Comparison of ENCODE assay signal across 8 cellular contexts in the genomic region with DNA sequence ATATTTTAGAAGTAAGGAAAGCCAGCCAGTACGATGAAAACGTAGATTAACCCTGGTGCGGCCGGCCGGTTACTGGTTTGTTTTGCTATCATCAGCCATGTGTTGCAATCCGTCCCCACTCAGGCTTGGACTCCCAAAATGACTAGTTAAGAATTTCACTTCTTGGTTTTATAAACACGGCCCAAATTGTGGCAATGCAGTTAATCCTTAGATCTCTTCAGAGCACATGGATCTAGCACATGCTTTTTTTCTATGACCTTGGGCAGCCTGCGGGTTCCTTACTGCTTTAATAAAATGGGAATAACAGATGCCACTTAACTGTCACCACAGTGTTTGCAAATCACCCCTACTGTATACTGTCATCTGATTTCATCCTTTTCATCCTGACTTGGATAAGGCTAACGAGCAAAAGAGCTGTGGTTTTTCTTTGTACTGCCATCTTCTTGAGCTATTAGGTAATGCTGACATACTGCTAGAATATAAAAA.
DNase-seq lines count a peak whose midpoint lies in the region; ATAC-seq, FAIRE-seq and TF ChIP-seq lines count a peak whose summit lies in the region.

No MANE protein-coding gene starts in this region.

- TF ChIP-seq POLR2A in NB4 (IDR thresholded peaks at IDR 0.05; ENCODE audit: extremely low read depth, insufficient read length), result no peak

- peak overlapping the region; percentile 89 for H3K4me3 Mint-ChIP-seq in activated T-cell treated with anti-CD3 and anti-CD28 coated beads, Interleukin-2, amount 50 U/mL, for 24 hours
- H3K4me3 Mint-ChIP-seq in stimulated activated effector memory CD8-positive, alpha-beta T cell treated with anti-CD3 and anti-CD28 coated beads, Interleukin-12 subunit alpha, Interleukin-12 subunit beta, amount 100 ng/mL, for 72 hours, result peak overlapping the region; percentile 94

- peaks cover 57% of the 10 kb centered on the region for H3K36me3 Mint-ChIP-seq in activated T-cell treated with anti-CD3 and anti-CD28 coated beads, Interleukin-2, amount 50 U/mL, for 24 hours (ENCODE audit: low read depth)
- peaks cover 47% of the 10 kb centered on the region for H3K36me3 Mint-ChIP-seq in stimulated activated effector memory CD8-positive, alpha-beta T cell treated with anti-CD3 and anti-CD28 coated beads, Interleukin-12 subunit alpha, Interleukin-12 subunit beta, amount 100 ng/mL, for 72 hours

- no peak for ATAC-seq in stimulated activated effector memory CD8-positive, alpha-beta T cell treated with anti-CD3 and anti-CD28 coated beads, Interleukin-12 subunit alpha, Interleukin-12 subunit beta, amount 100 ng/mL, for 72 hours

- peak; percentile 17 for FAIRE-seq in islet of Langerhans (lab: Jason Lieb, UNC)

- DNase-seq in activated T-cell treated with anti-CD3 and anti-CD28 coated beads, Interleukin-2, amount 50 U/mL, for 24 hours, result no peak
- DNase-seq in activated T-cell treated with anti-CD3 and anti-CD28 coated beads for 4 hours, result no peak
- peak; percentile 68 for DNase-seq in NB4 (ENCODE audit: low read depth)
- peak; percentile 35 for DNase-seq in astrocyte of the hippocampus (ENCODE audit: low read depth, low spot score)
- DNase-seq in stimulated activated effector memory CD8-positive, alpha-beta T cell treated with anti-CD3 and anti-CD28 coated beads, Interleukin-12 subunit alpha, Interleukin-12 subunit beta, amount 100 ng/mL, for 72 hours (ENCODE audit: low spot score in 2 of 2), result peak in 1 of 2 donors; percentile 57
- no peak for DNase-seq in NCI-H345 treated with DMSO at 0.1 percent for 48 hours (lab: John Stamatoyannopoulos, UW; ENCODE audit: unreplicated experiment)
- DNase-seq in NCI-H1105 treated with DMSO at 0.1 percent for 48 hours (lab: John Stamatoyannopoulos, UW), result no peak

- H3K9me3 Mint-ChIP-seq in activated T-cell treated with anti-CD3 and anti-CD28 coated beads, Interleukin-2, amount 50 U/mL, for 24 hours, result peaks cover 2% of the 10 kb centered on the region
- no peaks in the 10 kb centered on the region for H3K9me3 Mint-ChIP-seq in stimulated activated effector memory CD8-positive, alpha-beta T cell treated with anti-CD3 and anti-CD28 coated beads, Interleukin-12 subunit alpha, Interleukin-12 subunit beta, amount 100 ng/mL, for 72 hours

- TF ChIP-seq CTCF in NB4 (IDR thresholded peaks at IDR 0.05; ENCODE audit: low read depth, low read length), result no peak

- no peaks in the 10 kb centered on the region for H3K27me3 Mint-ChIP-seq in activated T-cell treated with anti-CD3 and anti-CD28 coated beads, Interleukin-2, amount 50 U/mL, for 24 hours

- H3K4me1 Mint-ChIP-seq in activated T-cell treated with anti-CD3 and anti-CD28 coated beads, Interleukin-2, amount 50 U/mL, for 24 hours (ENCODE audit: low read depth), result peaks cover 78% of the 10 kb centered on the region
- peaks cover 47% of the 10 kb centered on the region for H3K4me1 Mint-ChIP-seq in stimulated activated effector memory CD8-positive, alpha-beta T cell treated with anti-CD3 and anti-CD28 coated beads, Interleukin-12 subunit alpha, Interleukin-12 subunit beta, amount 100 ng/mL, for 72 hours

- H3K27ac Mint-ChIP-seq in activated T-cell treated with anti-CD3 and anti-CD28 coated beads, Interleukin-2, amount 50 U/mL, for 24 hours, result peak overlapping the region; percentile 96
- peak overlapping the region; percentile 95 for H3K27ac Mint-ChIP-seq in stimulated activated effector memory CD8-positive, alpha-beta T cell treated with anti-CD3 and anti-CD28 coated beads, Interleukin-12 subunit alpha, Interleukin-12 subunit beta, amount 100 ng/mL, for 72 hours

- peak overlapping the region; percentile 74 for H3K4me3 ChIP-seq in NB4 (ENCODE audit: low read depth, low read length)

Comparison
In these comparisons a context has a peak if more than half of its experiments do, and no peak if none do; other contexts are left out.
1. DNase-seq: peak in NB4 (single experiment) and astrocyte of the hippocampus (single experiment); none in activated T-cell treated with anti-CD3 and anti-CD28 coated beads, Interleukin-2, amount 50 U/mL, for 24 hours (single experiment), activated T-cell treated with anti-CD3 and anti-CD28 coated beads for 4 hours (single experiment), NCI-H345 treated with DMSO at 0.1 percent for 48 hours (single experiment) and NCI-H1105 treated with DMSO at 0.1 percent for 48 hours (single experiment).